ENCODE assay signal across 8 cellular contexts in the genomic region with DNA sequence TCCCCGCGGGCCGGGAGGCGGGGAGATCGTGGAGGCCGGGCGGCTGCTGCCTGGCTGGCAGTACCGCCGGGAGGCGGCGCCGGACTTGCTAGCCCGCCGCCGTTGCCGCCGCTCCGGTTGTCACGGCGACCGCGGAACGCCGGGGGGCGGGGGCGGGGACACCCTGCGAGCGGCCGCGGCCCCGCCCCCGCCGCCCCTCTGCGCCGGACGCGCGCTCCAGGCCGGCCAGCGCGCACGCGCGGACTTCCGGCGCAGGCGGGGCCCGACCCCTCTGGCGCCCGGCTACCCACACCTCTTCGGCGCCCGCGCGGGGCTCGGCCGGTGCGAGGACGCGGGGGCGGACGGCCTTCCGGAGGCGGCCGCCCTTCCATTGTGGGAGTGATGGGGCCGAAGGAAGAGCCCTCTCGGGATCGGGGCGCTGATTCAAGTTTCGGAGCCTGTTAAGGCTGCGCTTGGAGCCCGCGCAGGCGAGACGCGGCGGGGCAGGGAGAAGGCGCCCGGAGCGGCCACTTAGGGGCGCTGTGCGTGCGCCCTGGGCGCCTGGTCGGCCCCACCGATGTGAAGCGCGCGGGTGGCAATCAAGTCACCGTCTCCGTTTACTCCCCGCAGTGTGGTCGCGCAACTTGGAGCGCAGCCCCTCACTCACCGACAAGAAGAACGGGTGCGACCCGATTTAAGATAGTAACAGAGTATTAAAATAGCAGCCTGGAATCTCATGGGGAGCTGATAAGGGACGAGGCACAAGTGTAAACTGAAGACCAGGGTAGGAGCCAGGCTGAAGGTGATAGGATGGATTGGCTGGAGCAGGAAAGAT. TPM values are rescaled to one million over a fixed set of nuclear protein-coding genes. Genes with fewer than 3 reads are reported as not detected.
A peak's percentile ranks its signal among the peaks of the same experiment; 100 is the strongest.
DNase-seq lines count a peak whose midpoint lies in the region; ATAC-seq and TF ChIP-seq lines count a peak whose summit lies in the region.

No MANE protein-coding gene starts in this region.

- H3K36me3 ChIP-seq in BJ (ENCODE audit: control insufficient read depth, insufficient read depth, low read length) (no peaks in the 10 kb centered on the region), colonic mucosa (no peaks in the 10 kb centered on the region)

- POLR2A ChIA-PET in BJ (lab: Charles Lee), result interaction anchor here (0.7 kb wide), 1 partner anchor 1778 kb away, joined by 3 read pairs; no protein-coding TSS in a partner anchor

- TF ChIP-seq CTCF in BJ (IDR thresholded peaks at IDR 0.05; ENCODE audit: insufficient read depth, low read depth, low read length), result peak; percentile 76
- TF ChIP-seq CTCF in colonic mucosa (IDR thresholded peaks at IDR 0.05), result peak; percentile 86

- no peaks in the 10 kb centered on the region for H3K27me3 ChIP-seq in BJ (ENCODE audit: control insufficient read depth, insufficient read depth, low read length)
- no peaks in the 10 kb centered on the region for H3K27me3 ChIP-seq in colonic mucosa

- CTCF ChIA-PET in BJ (lab: Yijun Ruan, JAX), result interaction anchor here (0.7 to 0.9 kb wide), 3 partner anchors 10 to 215 kb away, joined by 3 read pairs; no protein-coding TSS in a partner anchor

- H3K4me3 ChIP-seq in BJ (ENCODE audit: low read depth, low read length), result peak overlapping the region; percentile 73
- peak overlapping the region; percentile 63 for H3K4me3 ChIP-seq in colonic mucosa

- ATAC-seq in HG03439 (IDR thresholded peaks at IDR 0.05; ENCODE audit: unreplicated experiment) (peak; percentile 89), left lobe of liver (peak; percentile 86)

- H3K4me1 ChIP-seq in colonic mucosa, result no peaks in the 10 kb centered on the region

- H3K27ac ChIP-seq in colonic mucosa, result peak overlapping the region; percentile 90

- DNase-seq in BJ (ENCODE audit: low read depth) (peak; percentile 55), GM19238 (ENCODE audit: insufficient read length, low spot score) (peak; percentile 92), NCI-H510A (lab: John Stamatoyannopoulos, UW) (peak; percentile 90), colonic mucosa (peak; percentile 91), left lobe of liver (ENCODE audit: low spot score) (peak; percentile 97)
- peak; percentile 83 to 87 for DNase-seq in activated CD4-positive, alpha-beta T cell treated with anti-CD3 and anti-CD28 coated beads for 4 hours
- peak; percentile 89 to 93 for DNase-seq in stimulated activated CD4-positive, alpha-beta T cell treated with anti-CD3 and anti-CD28 coated beads, Interleukin-2, amount 100 ng/mL, for 24 hours

- peak overlapping the region; percentile 67 to 75 for H3K9ac ChIP-seq in colonic mucosa (ENCODE audit: low read depth in 2 of 2, low read length in 2 of 2)

- intact Hi-C loops in colonic mucosa (cut with DNase I), result loop anchor here (5.0 kb wide), 1 partner anchor 210 kb away; no protein-coding TSS in a partner anchor

- no peaks in the 10 kb centered on the region for H3K9me3 ChIP-seq in colonic mucosa

RNA-seq across cellular contexts. Expression of a gene that starts 0.4 kb away (rescaled TPM):
- polyA plus RNA-seq in BJ (2011; rRNA removed), result 10.2 and 20.5 TPM in 2 replicates
- polyA minus RNA-seq in BJ (2011; rRNA and poly(A)+ RNA removed), result 10.1 and 11.0 TPM in 2 replicates
- total RNA-seq in colonic mucosa, result 10 to 100 TPM; 21.9 to 26.2 TPM
- total RNA-seq in left lobe of liver, result 17.8 TPM

Comparison
In these comparisons a context has a peak if more than half of its experiments do, and no peak if none do; other contexts are left out.
1. Peak in every context shown above with its lines: DNase-seq, ATAC-seq, H3K4me3 ChIP-seq and H3K27ac ChIP-seq.